ENCODE assay signal across 15 cellular contexts in genomic region chr22:36153756-36154155, GRCh38. TPM values are rescaled to one million over a fixed set of nuclear protein-coding genes. Genes with fewer than 3 reads are reported as not detected.
DNase-seq lines count a peak whose midpoint lies in the region; ATAC-seq and TF ChIP-seq lines count a peak whose summit lies in the region.
"Had no signal": no experiment of that assay in that cellular context is flagged by ENCODE, and none has a peak within 500 bp of the region (broad histone marks: within the 10 kb centered on the region; RNA-seq: fewer than 3 reads in every experiment).

No MANE protein-coding gene starts in this region.

- DNase-seq in CD4-positive, alpha-beta memory T cell: no peak
- DNase-seq in sigmoid colon: no peak
- no peak for DNase-seq in COLO668 (lab: John Stamatoyannopoulos, UW; ENCODE audit: unreplicated experiment)
- DNase-seq in NCI-H345 treated with DMSO at 0.1 percent for 48 hours (lab: John Stamatoyannopoulos, UW; ENCODE audit: unreplicated experiment): no peak
- DNase-seq in UCSD-AML1 (lab: John Stamatoyannopoulos, UW; ENCODE audit: unreplicated experiment): no peak
- DNase-seq: cortex of kidney, mesendoderm, MG63, ovary, SIG-M5 had no signal

- H3F3A ChIP-seq in Loucy (ENCODE audit: low read depth): no peaks in the 10 kb centered on the region

- peak overlapping the region; percentile 4 for H3K9ac ChIP-seq in Loucy (ENCODE audit: low read depth, low read length, poor library complexity, severe bottlenecking)
- H3K9ac ChIP-seq: BLaER1 had no signal

- no peaks in the 10 kb centered on the region for H3K9me2 ChIP-seq in Loucy (replicated peaks; ENCODE audit: low read depth, low read length)

- H3K4me3 Mint-ChIP-seq in CD4-positive, alpha-beta memory T cell: peak overlapping the region in 7 of 8 donors; percentile 2 to 93 (median 58)

- TF ChIP-seq EP300 in gastroesophageal sphincter (IDR thresholded peaks at IDR 0.05) (no peak), sigmoid colon (IDR thresholded peaks at IDR 0.05) (no peak)

- H3K4me1 Mint-ChIP-seq in CD4-positive, alpha-beta memory T cell: peaks cover 70 to 97% (median 82%) of the 10 kb centered on the region in 4 donors

- H4K20me1 ChIP-seq in Loucy (ENCODE audit: insufficient read depth, low read length, poor library complexity, severe bottlenecking): no peaks in the 10 kb centered on the region

- H3K36me3 Mint-ChIP-seq in CD4-positive, alpha-beta memory T cell: peaks cover 64 to 88% of the 10 kb centered on the region in 2 donors

- H3K4me3 ChIP-seq in CD4-positive, alpha-beta memory T cell (ENCODE audit: low read length in 2 of 2): no peak overlapping the region
- no peak overlapping the region for H3K4me3 ChIP-seq in Loucy (ENCODE audit: low read length, poor library complexity, severe bottlenecking)
- H3K4me3 ChIP-seq in gastroesophageal sphincter: no peak overlapping the region
- no peak overlapping the region for H3K4me3 ChIP-seq in sigmoid colon
- H3K4me3 ChIP-seq: BLaER1, MG63, ovary had no signal

- peak overlapping the region; percentile 95 for H3K27ac ChIP-seq in CD4-positive, alpha-beta memory T cell (ENCODE audit: low read depth, low read length)
- H3K27ac ChIP-seq in gastroesophageal sphincter: peak overlapping the region in 3 of 4 donors; percentile 88 to 93 (median 89)
- peak overlapping the region in 3 of 4 donors; percentile 89 to 90 (median 90) for H3K27ac ChIP-seq in sigmoid colon
- H3K27ac ChIP-seq: BLaER1 had no signal

- H3K4me1 ChIP-seq in CD4-positive, alpha-beta memory T cell (ENCODE audit: insufficient read depth, low read length): peaks cover 94% of the 10 kb centered on the region
- H3K4me1 ChIP-seq in Loucy (ENCODE audit: insufficient read depth, low read length, poor library complexity, severe bottlenecking) (peaks cover 55% of the 10 kb centered on the region), gastroesophageal sphincter (peaks cover 4 to 99% (median 32%) of the 10 kb centered on the region in 3 donors), sigmoid colon (peaks cover 0 to 45% (median 37%) of the 10 kb centered on the region in 4 donors)

- H3K27me3 Mint-ChIP-seq in CD4-positive, alpha-beta memory T cell: no peaks in the 10 kb centered on the region

- H3K27ac Mint-ChIP-seq in CD4-positive, alpha-beta memory T cell: peak overlapping the region; percentile 78 to 98 (median 92)

- no peaks in the 10 kb centered on the region for H3K27me3 ChIP-seq in CD4-positive, alpha-beta memory T cell (ENCODE audit: insufficient read depth, low read length)
- H3K27me3 ChIP-seq in Loucy (ENCODE audit: insufficient read depth, low read length, poor library complexity, severe bottlenecking): no peaks in the 10 kb centered on the region
- no peaks in the 10 kb centered on the region for H3K27me3 ChIP-seq in gastroesophageal sphincter
- H3K27me3 ChIP-seq in sigmoid colon: no peaks in the 10 kb centered on the region
- H3K27me3 ChIP-seq: BLaER1, MG63, ovary had no signal

- peak overlapping the region; percentile 89 for H3K4me2 ChIP-seq in Loucy (ENCODE audit: low read depth, low read length, poor library complexity, severe bottlenecking)
- H3K4me2 ChIP-seq: BLaER1 had no signal

- peaks cover 17% of the 10 kb centered on the region; the same call in 1 of the 2 replicates for H3K79me2 ChIP-seq in Loucy (ENCODE audit: insufficient read depth, low read length)

- no peak for TF ChIP-seq CTCF in Loucy (conservative IDR thresholded peaks at IDR 0.05; ENCODE audit: low read length)
- no peak for TF ChIP-seq CTCF in gastroesophageal sphincter (IDR thresholded peaks at IDR 0.05)
- no peak for TF ChIP-seq CTCF in sigmoid colon (IDR thresholded peaks at IDR 0.05)

- WGBS in gastroesophageal sphincter (ENCODE audit: low coverage in 1 of 2), 2 donors: 70 to 80% methylated on average over 5 to 6 of the region's 6 CpGs
- 52 to 69% methylated on average over 6 of the region's 6 CpGs for WGBS in sigmoid colon, 2 donors

- ATAC-seq in gastroesophageal sphincter (no peak), HG03196 (IDR thresholded peaks at IDR 0.05; ENCODE audit: unreplicated experiment) (no peak)

- intact Hi-C loops in CD4-positive, alpha-beta memory T cell (cut with micrococcal nuclease): no loop called here
- intact Hi-C loops in sigmoid colon (cut with DNase I): no loop called here

- CTCF ChIA-PET in CD4-positive, alpha-beta memory T cell (lab: Charles Lee; ENCODE audit: partially characterized antibody): interaction anchor here (1.0 to 4.0 kb wide), 4 partner anchors 10 to 88 kb away, joined by 3 to 23 read pairs (median 4); no protein-coding TSS in a partner anchor

- H3K9me3 ChIP-seq in CD4-positive, alpha-beta memory T cell (ENCODE audit: control insufficient read depth in 1 of 2, low read length in 2 of 2): no peaks in the 10 kb centered on the region
- H3K9me3 ChIP-seq in Loucy (ENCODE audit: insufficient read depth, low read depth, low read length): no peaks in the 10 kb centered on the region
- H3K9me3 ChIP-seq in gastroesophageal sphincter: no peaks in the 10 kb centered on the region
- no peaks in the 10 kb centered on the region for H3K9me3 ChIP-seq in sigmoid colon
- H3K9me3 ChIP-seq: MG63, ovary had no signal

- peaks cover 47% of the 10 kb centered on the region for H3K36me3 ChIP-seq in CD4-positive, alpha-beta memory T cell (ENCODE audit: insufficient read depth, low read length)
- H3K36me3 ChIP-seq in Loucy (ENCODE audit: insufficient read depth, low read length) (no peaks in the 10 kb centered on the region), gastroesophageal sphincter (peaks cover 0 to 9% of the 10 kb centered on the region in 2 donors), sigmoid colon (peaks cover 0 to 8% (median 0%) of the 10 kb centered on the region in 4 donors)
- H3K36me3 ChIP-seq: MG63, ovary had no signal

- TF ChIP-seq POLR2A in gastroesophageal sphincter (IDR thresholded peaks at IDR 0.05) (no peak), sigmoid colon (IDR thresholded peaks at IDR 0.05) (no peak)

- POLR2A ChIA-PET in CD4-positive, alpha-beta memory T cell (lab: Charles Lee; ENCODE audit: partially characterized antibody): interaction anchor here (1.0 to 2.2 kb wide), 3 partner anchors 8 to 26 kb away, joined by 3 to 8 read pairs (median 5); no protein-coding TSS in a partner anchor

- no peak overlapping the region for H2AFZ ChIP-seq in Loucy (ENCODE audit: low read length)

- H3K9me3 Mint-ChIP-seq in CD4-positive, alpha-beta memory T cell: peaks cover 0 to 4% (median 0%) of the 10 kb centered on the region in 8 donors

RNA-seq across cellular contexts. Expression of gene APOL3, which starts 6.8 kb away (rescaled TPM):
- total RNA-seq in CD4-positive, alpha-beta memory T cell: 100 to 1,000 TPM; 213 to 229 TPM
- polyA plus RNA-seq in CD4-positive, alpha-beta memory T cell: 100 to 1,000 TPM in 1 of 2 donors, 10 to 100 TPM in 1; 47.4 to 109 TPM
- total RNA-seq in gastroesophageal sphincter (10 to 100 TPM; 35.5 to 80.5 (median 41.6) TPM), sigmoid colon (10 to 100 TPM; 20.2 to 48.9 (median 31.2) TPM)
- polyA plus RNA-seq in sigmoid colon: 10 to 100 TPM in 2 of 3 donors, 1 to 10 TPM in 1; 7.4 to 36.9 (median 22.2) TPM

RNA-seq across cellular contexts. Expression of gene APOL4, which starts 47.9 kb away (rescaled TPM):
- not detected for total RNA-seq in CD4-positive, alpha-beta memory T cell
- polyA plus RNA-seq in CD4-positive, alpha-beta memory T cell: not detected
- total RNA-seq in gastroesophageal sphincter (10 to 100 TPM in 1 of 4 donors, 1 to 10 TPM in 3; 1.1 to 18.8 (median 5.4) TPM), sigmoid colon (10 to 100 TPM in 1 of 4 donors, 1 to 10 TPM in 3; 1.2 to 14.0 (median 5.4) TPM)
- 1 to 10 TPM; 3.2 to 9.3 (median 4.8) TPM for polyA plus RNA-seq in sigmoid colon
- total RNA-seq: HT1080 had no signal
